In genomic region chr12:2004113-2004929, GRCh38 we compare ENCODE assay signal across 1 cellular context.
TF ChIP-seq lines count a peak whose summit lies in the region.

TSS of gene DCP1B (minus strand) at chr12:2004457. CDS start at chr12:2004431, 26 bp downstream.

TF ChIP-seq in HEK293, 187 proteins besides CTCF, POLR2A, EP300 and RAD21 (continued from another document and continues in another):
- TF ChIP-seq ZNF768 (tag by site-specific recombination; IDR thresholded peaks at IDR 0.05) = no peak
- TF ChIP-seq ZNF280D (tag by site-specific recombination; IDR thresholded peaks at IDR 0.05) = peak; percentile 51; the same call in 1 of the 2 replicates
- no peak; the same call in none of the 2 replicates for TF ChIP-seq KLF7 (tag by site-specific recombination; IDR thresholded peaks at IDR 0.05; ENCODE audit: borderline replicate concordance)
- peak; percentile 77 for TF ChIP-seq SETDB1 (IDR thresholded peaks at IDR 0.05; ENCODE audit: insufficient read length, low read length)
- TF ChIP-seq ZNF544 (tag by site-specific recombination; IDR thresholded peaks at IDR 0.05) = no peak
- TF ChIP-seq ZNF433 (tag by site-specific recombination; IDR thresholded peaks at IDR 0.05; ENCODE audit: low read depth) = no peak
- peak; percentile 80; the same call in 1 of the 2 replicates for TF ChIP-seq ZNF785 (tag by site-specific recombination; IDR thresholded peaks at IDR 0.05)
- TF ChIP-seq ZBTB17 (tag by site-specific recombination; IDR thresholded peaks at IDR 0.05) = peak; percentile 100
- TF ChIP-seq HOXC10 (CRISPR knock-in tag; IDR thresholded peaks at IDR 0.05) = no peak
- TF ChIP-seq GLI4 (tag by site-specific recombination; IDR thresholded peaks at IDR 0.05) = peak; percentile 88; the same call in 1 of the 2 replicates
- TF ChIP-seq ZBTB6 (tag by site-specific recombination; IDR thresholded peaks at IDR 0.05) = peak; percentile 92
- 0 out of 2 replicates have a peak, but pooled peaks have one; percentile 25 for TF ChIP-seq ZNF704 (tag by site-specific recombination; IDR thresholded peaks at IDR 0.05)
- peak; percentile 63 for TF ChIP-seq ZNF394 (tag by site-specific recombination; IDR thresholded peaks at IDR 0.05; ENCODE audit: borderline replicate concordance)
- TF ChIP-seq ZNF23 (tag by site-specific recombination; IDR thresholded peaks at IDR 0.05; ENCODE audit: borderline replicate concordance) = no peak
- TF ChIP-seq KLF16 (tag by site-specific recombination; IDR thresholded peaks at IDR 0.05) = peak; percentile 96
- TF ChIP-seq ZNF621 (tag by site-specific recombination; IDR thresholded peaks at IDR 0.05) = no peak
- TF ChIP-seq ZNF324 (tag by site-specific recombination; IDR thresholded peaks at IDR 0.05) = peak; percentile 95
- peak; percentile 77 for TF ChIP-seq KLF1 (tag by site-specific recombination; IDR thresholded peaks at IDR 0.05)
- TF ChIP-seq ZNF623 (tag by site-specific recombination; IDR thresholded peaks at IDR 0.05) = no peak
- peak; percentile 94 for TF ChIP-seq ZNF366 (tag by site-specific recombination; conservative IDR thresholded peaks at IDR 0.05)
- TF ChIP-seq INSM2 (tag by site-specific recombination; IDR thresholded peaks at IDR 0.05) = peak; percentile 81
- TF ChIP-seq SP7 (tag by site-specific recombination; IDR thresholded peaks at IDR 0.05) = peak; percentile 95
- peak; percentile 86 for TF ChIP-seq ZNF692 (tag by site-specific recombination; IDR thresholded peaks at IDR 0.05)
- TF ChIP-seq ZNF837 (tag by site-specific recombination; IDR thresholded peaks at IDR 0.05) = no peak
- TF ChIP-seq ZNF488 (tag by site-specific recombination; IDR thresholded peaks at IDR 0.05) = no peak
- TF ChIP-seq ZNF549 (tag by site-specific recombination; IDR thresholded peaks at IDR 0.05) = no peak
- no peak for TF ChIP-seq ZNF157 (tag by site-specific recombination; IDR thresholded peaks at IDR 0.05)
- peak; percentile 81 for TF ChIP-seq ZIC2 (tag by site-specific recombination; IDR thresholded peaks at IDR 0.05)
- TF ChIP-seq ZNF777 (tag by site-specific recombination; IDR thresholded peaks at IDR 0.05; ENCODE audit: borderline replicate concordance) = peak; percentile 94
- peak; percentile 86 for TF ChIP-seq ZNF600 (tag by site-specific recombination; IDR thresholded peaks at IDR 0.05)
- peak; percentile 4; the same call in 1 of the 2 replicates for TF ChIP-seq ZBTB21 (tag by site-specific recombination; IDR thresholded peaks at IDR 0.05)
- no peak for TF ChIP-seq ZNF133 (tag by site-specific recombination; IDR thresholded peaks at IDR 0.05)
- TF ChIP-seq YY2 (tag by site-specific recombination; IDR thresholded peaks at IDR 0.05) = peak; percentile 98
- TF ChIP-seq ZSCAN16 (tag by site-specific recombination; IDR thresholded peaks at IDR 0.05) = no peak
- TF ChIP-seq ZFHX2 (tag by site-specific recombination; conservative IDR thresholded peaks at IDR 0.05) = peak; percentile 96
- TF ChIP-seq WT1 (tag by site-specific recombination; IDR thresholded peaks at IDR 0.05) = peak; percentile 44; the same call in 1 of the 2 replicates
- TF ChIP-seq TSHZ1 (tag by site-specific recombination; IDR thresholded peaks at IDR 0.05; ENCODE audit: borderline replicate concordance) = peak; percentile 19; the same call in 1 of the 2 replicates
- peak; percentile 97 for TF ChIP-seq ZNF335 (tag by site-specific recombination; conservative IDR thresholded peaks at IDR 0.05)
- no peak for TF ChIP-seq ZNF202 (tag by site-specific recombination; IDR thresholded peaks at IDR 0.05; ENCODE audit: borderline replicate concordance)
- TF ChIP-seq ZNF155 (tag by site-specific recombination; IDR thresholded peaks at IDR 0.05) = no peak
- no peak for TF ChIP-seq HOXA7 (CRISPR knock-in tag; IDR thresholded peaks at IDR 0.05; ENCODE audit: borderline replicate concordance)
- TF ChIP-seq KLF10 (tag by site-specific recombination; IDR thresholded peaks at IDR 0.05) = peak; percentile 48
- peak; percentile 85 for TF ChIP-seq TRIM28 (IDR thresholded peaks at IDR 0.05; ENCODE audit: borderline replicate concordance, low read length)
- no peak for TF ChIP-seq ZNF555 (tag by site-specific recombination; conservative IDR thresholded peaks at IDR 0.05)
- no peak for TF ChIP-seq ZNF626 (tag by site-specific recombination; IDR thresholded peaks at IDR 0.05)
- TF ChIP-seq ZNF391 (tag by site-specific recombination; IDR thresholded peaks at IDR 0.05; ENCODE audit: borderline replicate concordance, low read depth) = peak; percentile 93; the same call in 1 of the 2 replicates
- TF ChIP-seq ZNF629 (tag by site-specific recombination; IDR thresholded peaks at IDR 0.05) = peak; percentile 88
- peak; percentile 70; the same call in 1 of the 2 replicates for TF ChIP-seq ZBTB44 (tag by site-specific recombination; IDR thresholded peaks at IDR 0.05)
- 0 out of 2 replicates have a peak, but pooled peaks have one; percentile 42 for TF ChIP-seq ZNF701 (tag by site-specific recombination; IDR thresholded peaks at IDR 0.05)
- peak; percentile 23; the same call in 1 of the 2 replicates for TF ChIP-seq OSR2 (tag by site-specific recombination; IDR thresholded peaks at IDR 0.05)
- no peak for TF ChIP-seq ZNF585B (tag by site-specific recombination; IDR thresholded peaks at IDR 0.05)
- TF ChIP-seq ZNF660 (tag by site-specific recombination; IDR thresholded peaks at IDR 0.05) = peak; percentile 65; the same call in 1 of the 2 replicates
- TF ChIP-seq ZNF132 (tag by site-specific recombination; IDR thresholded peaks at IDR 0.05; ENCODE audit: borderline replicate concordance) = no peak
- TF ChIP-seq ZNF292 (tag by site-specific recombination; IDR thresholded peaks at IDR 0.05; ENCODE audit: borderline replicate concordance, low read depth) = no peak
- TF ChIP-seq ZNF521 (tag by site-specific recombination; IDR thresholded peaks at IDR 0.05) = no peak
- TF ChIP-seq GLI2 (tag by site-specific recombination; IDR thresholded peaks at IDR 0.05; ENCODE audit: borderline replicate concordance, low read depth) = no peak
- TF ChIP-seq ZNF16 (tag by site-specific recombination; IDR thresholded peaks at IDR 0.05; ENCODE audit: low read depth) = no peak
- no peak for TF ChIP-seq ZNF548 (tag by site-specific recombination; IDR thresholded peaks at IDR 0.05)
- TF ChIP-seq ZNF580 (tag by site-specific recombination; IDR thresholded peaks at IDR 0.05) = peak; percentile 86
- TF ChIP-seq ZNF184 (tag by site-specific recombination; IDR thresholded peaks at IDR 0.05) = no peak
